In the genomic region with DNA sequence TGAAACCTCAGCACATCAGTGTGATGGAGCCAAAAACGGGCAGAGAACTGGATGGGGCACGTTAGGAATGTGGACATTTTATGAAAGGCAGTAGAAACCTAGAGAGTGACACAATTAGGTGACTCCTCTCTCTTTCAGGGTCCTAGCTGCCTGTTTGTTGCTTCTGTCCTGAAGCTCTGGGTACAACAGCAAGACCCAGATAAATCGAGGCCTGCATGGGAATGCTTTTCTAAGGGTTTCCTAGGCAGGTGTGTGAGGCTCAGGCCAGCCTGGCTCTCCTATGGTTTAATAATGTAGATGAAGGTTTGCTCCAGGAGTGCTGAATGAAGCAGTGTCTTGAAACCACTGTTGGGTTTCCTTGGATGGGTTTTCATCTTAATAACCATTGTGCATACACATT, we compare ENCODE assay signal across 35 cellular contexts.
A peak's percentile ranks its signal among the peaks of the same experiment; 100 is the strongest.
DNase-seq lines count a peak whose midpoint lies in the region; ATAC-seq and TF ChIP-seq lines count a peak whose summit lies in the region.
"Had no signal": no experiment of that assay in that cellular context is flagged by ENCODE, and none has a peak within 500 bp of the region (broad histone marks: within the 10 kb centered on the region; RNA-seq: fewer than 3 reads in every experiment).

No MANE protein-coding gene starts in this region.

- 52% methylated on average over 3 of the region's 3 CpGs for WGBS in esophagus muscularis mucosa

- H3K4me3 ChIP-seq in esophagus muscularis mucosa: no peak overlapping the region
- H3K4me3 ChIP-seq: A549; BLaER1; BLaER1 treated with 17β-estradiol and CSF1 and Interleukin-3, amounts not matched to agents 10 nM and 100 nM had no signal

- H3K27ac Mint-ChIP-seq in activated CD4-positive, alpha-beta T cell treated with anti-CD3 and anti-CD28 coated beads, Interleukin-2, amount 10 ng/mL, durations not matched to agents 24 days and 14 days: no peak overlapping the region
- H3K27ac Mint-ChIP-seq in osteocyte (ENCODE audit: unreplicated experiment): no peak overlapping the region
- H3K27ac Mint-ChIP-seq: B cell; CD4-positive, alpha-beta memory T cell; CD4-positive, alpha-beta T cell; CD8-positive, alpha-beta memory T cell; CD8-positive, alpha-beta T cell had no signal

- H3K4me3 Mint-ChIP-seq in activated CD4-positive, alpha-beta T cell treated with anti-CD3 and anti-CD28 coated beads, Interleukin-2, amount 10 ng/mL, durations not matched to agents 24 days and 14 days: no peak overlapping the region
- no peak overlapping the region for H3K4me3 Mint-ChIP-seq in osteocyte (ENCODE audit: unreplicated experiment)
- H3K4me3 Mint-ChIP-seq: B cell; CD14-positive monocyte; CD4-positive, alpha-beta memory T cell; CD4-positive, alpha-beta T cell; CD4-positive, CD25-positive, alpha-beta regulatory T cell; CD8-positive, alpha-beta memory T cell; CD8-positive, alpha-beta T cell had no signal

- no peak for ATAC-seq in HG02884 (IDR thresholded peaks at IDR 0.05; ENCODE audit: unreplicated experiment)
- ATAC-seq: A549; CD8-positive, alpha-beta T cell had no signal

- no peaks in the 10 kb centered on the region for H3K36me3 Mint-ChIP-seq in activated CD4-positive, alpha-beta T cell treated with anti-CD3 and anti-CD28 coated beads, Interleukin-2, amount 10 ng/mL, durations not matched to agents 24 days and 14 days (ENCODE audit: low read depth)
- H3K36me3 Mint-ChIP-seq in osteocyte (ENCODE audit: unreplicated experiment): no peaks in the 10 kb centered on the region
- H3K36me3 Mint-ChIP-seq: CD14-positive monocyte; CD4-positive, alpha-beta memory T cell; CD4-positive, CD25-positive, alpha-beta regulatory T cell; CD8-positive, alpha-beta memory T cell; CD8-positive, alpha-beta T cell had no signal

- TF ChIP-seq POLR2A in esophagus muscularis mucosa (IDR thresholded peaks at IDR 0.05; ENCODE audit: low read depth): no peak

- TF ChIP-seq EP300 in esophagus muscularis mucosa (IDR thresholded peaks at IDR 0.05): no peak

- DNase-seq in activated CD4-positive, alpha-beta T cell treated with anti-CD3 and anti-CD28 coated beads, Interleukin-2, amount 10 ng/mL, durations not matched to agents 24 days and 14 days: peak; percentile 18
- DNase-seq in activated CD4-positive, alpha-beta T cell treated with anti-CD3 and anti-CD28 coated beads for 4 hours: no peak
- DNase-seq in esophagus muscularis mucosa (ENCODE audit: extremely low spot score) (peak; percentile 66), iPS-NIHi7 (ENCODE audit: extremely low spot score) (peak; percentile 4), osteocyte (ENCODE audit: extremely low spot score, unreplicated experiment) (peak; percentile 63), GF-D8 (lab: John Stamatoyannopoulos, UW) (no peak), HCEC 1CT (no peak)
- DNase-seq: 8988T; ACHN; AML-193; BE2C; C1 segment of cervical spinal cord; Caco-2; Calu3; CD4-positive, alpha-beta memory T cell; CD4-positive, alpha-beta T cell; CD4-positive, CD25-positive, alpha-beta regulatory T cell; CD8-positive, alpha-beta memory T cell; CD8-positive, alpha-beta T cell; COR-L47; DMS 273 treated with DMSO at 0.1 percent for 48 hours; DMS153; DMS53; DMS79; DMS79 treated with DMSO at 0.1 percent for 48 hours; DND-41; EL had no signal

- no peak overlapping the region for H3K27ac ChIP-seq in esophagus muscularis mucosa (replicated peaks in 1 of 4)
- H3K27ac ChIP-seq: 22Rv1; A549; BLaER1; BLaER1 treated with 17β-estradiol and CSF1 and Interleukin-3, amounts not matched to agents 10 nM and 100 nM; C4-2B had no signal

- no peaks in the 10 kb centered on the region for H3K4me1 ChIP-seq in esophagus muscularis mucosa
- H3K4me1 ChIP-seq: A549, BE2C, Caco-2 had no signal

- H3K4me1 Mint-ChIP-seq in activated CD4-positive, alpha-beta T cell treated with anti-CD3 and anti-CD28 coated beads, Interleukin-2, amount 10 ng/mL, durations not matched to agents 24 days and 14 days: no peaks in the 10 kb centered on the region
- no peaks in the 10 kb centered on the region for H3K4me1 Mint-ChIP-seq in osteocyte (ENCODE audit: unreplicated experiment)
- H3K4me1 Mint-ChIP-seq: B cell; CD4-positive, alpha-beta memory T cell; CD4-positive, CD25-positive, alpha-beta regulatory T cell; CD8-positive, alpha-beta memory T cell had no signal

- no peak for TF ChIP-seq CTCF in esophagus muscularis mucosa (IDR thresholded peaks at IDR 0.05)
- TF ChIP-seq CTCF in osteocyte (IDR thresholded peaks at IDR 0.05): no peak

- no peaks in the 10 kb centered on the region for H3K9me3 ChIP-seq in esophagus muscularis mucosa
- H3K9me3 ChIP-seq: A549, BE2C, Caco-2 had no signal

- intact Hi-C loops in activated CD4-positive, alpha-beta T cell treated with anti-CD3 and anti-CD28 coated beads, Interleukin-2, amount 10 ng/mL, durations not matched to agents 24 days and 14 days (cut with micrococcal nuclease): no loop called here
- intact Hi-C loops in esophagus muscularis mucosa (cut with DNase I): no loop called here

- no peaks in the 10 kb centered on the region for H3K27me3 Mint-ChIP-seq in activated CD4-positive, alpha-beta T cell treated with anti-CD3 and anti-CD28 coated beads, Interleukin-2, amount 10 ng/mL, durations not matched to agents 24 days and 14 days
- no peaks in the 10 kb centered on the region for H3K27me3 Mint-ChIP-seq in osteocyte (ENCODE audit: unreplicated experiment)
- H3K27me3 Mint-ChIP-seq: B cell; CD4-positive, alpha-beta memory T cell; CD4-positive, alpha-beta T cell; CD4-positive, CD25-positive, alpha-beta regulatory T cell; CD8-positive, alpha-beta memory T cell had no signal

- no peaks in the 10 kb centered on the region for H3K36me3 ChIP-seq in esophagus muscularis mucosa
- H3K36me3 ChIP-seq: BE2C; BLaER1; BLaER1 treated with 17β-estradiol and CSF1 and Interleukin-3, amounts not matched to agents 10 nM and 100 nM had no signal

- H3K27me3 ChIP-seq in esophagus muscularis mucosa: no peaks in the 10 kb centered on the region
- H3K27me3 ChIP-seq: BE2C; BLaER1; BLaER1 treated with 17β-estradiol and CSF1 and Interleukin-3, amounts not matched to agents 10 nM and 100 nM had no signal

- no peaks in the 10 kb centered on the region for H3K9me3 Mint-ChIP-seq in activated CD4-positive, alpha-beta T cell treated with anti-CD3 and anti-CD28 coated beads, Interleukin-2, amount 10 ng/mL, durations not matched to agents 24 days and 14 days
- peaks cover 38% of the 10 kb centered on the region for H3K9me3 Mint-ChIP-seq in osteocyte (ENCODE audit: unreplicated experiment)
- H3K9me3 Mint-ChIP-seq: CD8-positive, alpha-beta T cell had no signal

Comparison
In these comparisons a context has a peak if more than half of its experiments do, and no peak if none do; other contexts are left out.
1. DNase-seq: peak in activated CD4-positive, alpha-beta T cell treated with anti-CD3 and anti-CD28 coated beads, Interleukin-2, amount 10 ng/mL, durations not matched to agents 24 days and 14 days (single experiment), esophagus muscularis mucosa (single experiment), iPS-NIHi7 (single experiment) and osteocyte (single experiment); none in activated CD4-positive, alpha-beta T cell treated with anti-CD3 and anti-CD28 coated beads for 4 hours (0 of 2), GF-D8 (single experiment) and HCEC 1CT (single experiment).